ENCODE assay signal across 1 cellular context in genomic region chr19:40605201-40605971, GRCh38.
TF ChIP-seq lines count a peak whose summit lies in the region.

No MANE protein-coding gene starts in this region.

TF ChIP-seq in IMR-90, 13 proteins besides CTCF, POLR2A, EP300 and RAD21 (continued from another document):
- no peak for TF ChIP-seq ELK1 (IDR thresholded peaks at IDR 0.05; ENCODE audit: borderline replicate concordance, low read depth, low read length)
- TF ChIP-seq MAZ (IDR thresholded peaks at IDR 0.05; ENCODE audit: borderline replicate concordance, low read depth, low read length) = no peak
